ENCODE assay signal across 19 cellular contexts in the genomic region with DNA sequence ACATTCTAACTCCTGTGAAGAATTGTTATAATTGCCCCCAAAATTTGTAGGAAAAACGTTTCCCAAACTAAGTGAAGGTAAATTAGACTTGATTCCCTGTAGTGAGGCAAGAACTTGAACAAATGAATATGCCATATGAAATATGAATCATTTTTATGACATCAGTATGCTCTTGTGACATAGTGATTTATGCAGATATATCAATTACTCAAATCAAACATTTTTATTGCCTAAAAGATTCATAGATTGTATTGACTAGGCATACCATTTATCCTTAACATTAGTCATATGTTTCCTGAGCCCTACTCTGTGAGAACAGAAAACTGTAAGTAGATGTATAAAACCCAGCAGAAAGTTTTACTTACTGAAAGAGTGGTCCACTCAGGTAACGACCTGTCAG.
DNase-seq lines count a peak whose midpoint lies in the region; FAIRE-seq lines count a peak whose summit lies in the region.
"Had no signal": no experiment of that assay in that cellular context is flagged by ENCODE, and none has a peak within 500 bp of the region (broad histone marks: within the 10 kb centered on the region; RNA-seq: fewer than 3 reads in every experiment).

No MANE protein-coding gene starts in this region.

- FAIRE-seq in colon (lab: Jason Lieb, UNC), result peak; percentile 18
- FAIRE-seq in small intestine (lab: Jason Lieb, UNC), result no peak
- FAIRE-seq: A204.1, GM12878 had no signal

- no peaks in the 10 kb centered on the region for H3K36me3 ChIP-seq in small intestine (ENCODE audit: control insufficient read depth in 2 of 2, insufficient read depth in 2 of 2, low read length in 2 of 2)
- H3K36me3 ChIP-seq: BLaER1 had no signal

- no peak overlapping the region for H3K4me3 ChIP-seq in small intestine (ENCODE audit: low read depth in 1 of 2, low read length in 2 of 2)
- H3K4me3 ChIP-seq: BLaER1, GM12878, GM23338 had no signal

- H3K27ac ChIP-seq in small intestine (ENCODE audit: low read depth in 1 of 2, low read length in 1 of 2), result no peak overlapping the region
- H3K27ac ChIP-seq: 22Rv1, BLaER1, C4-2B had no signal

- DNase-seq in SHP77 treated with DMSO at 0.1 percent for 48 hours (lab: John Stamatoyannopoulos, UW), result peak; percentile 1
- DNase-seq in SHP77 (lab: John Stamatoyannopoulos, UW), result no peak
- peak; percentile 38 for DNase-seq in small intestine
- no peak for DNase-seq in NCI-H1436 treated with DMSO at 0.1 percent for 48 hours (lab: John Stamatoyannopoulos, UW)
- DNase-seq in NCI-H1092 (lab: John Stamatoyannopoulos, UW), result no peak
- DNase-seq: Caco-2; CD4-positive, CD25-positive, alpha-beta regulatory T cell; CD8-positive, alpha-beta T cell; DMS153; DND-41; H9; HFFc6 had no signal

- H3K9me3 ChIP-seq in small intestine (ENCODE audit: control insufficient read depth, low read depth), result no peaks in the 10 kb centered on the region
- H3K9me3 ChIP-seq: BLaER1, Caco-2 had no signal

- H3K27me3 ChIP-seq in small intestine (ENCODE audit: control insufficient read depth in 2 of 2, insufficient read depth in 2 of 2, low read length in 2 of 2), result no peaks in the 10 kb centered on the region
- H3K27me3 ChIP-seq: BLaER1 had no signal

- 53 to 57% (median 55%) methylated on average over 2 of the region's 2 CpGs for WGBS in small intestine, 3 donors

- H3K4me1 ChIP-seq in small intestine (ENCODE audit: control insufficient read depth in 2 of 2, insufficient read depth in 1 of 2, low read depth in 1 of 2, low read length in 1 of 2), result peaks cover 0 to 2% of the 10 kb centered on the region in 2 donors
- H3K4me1 ChIP-seq: BLaER1, Caco-2 had no signal

Comparison
In these comparisons a context has a peak if more than half of its experiments do, and no peak if none do; other contexts are left out.
1. DNase-seq: peak in SHP77 treated with DMSO at 0.1 percent for 48 hours (single experiment) and small intestine (single experiment); none in SHP77 (0 of 2), NCI-H1436 treated with DMSO at 0.1 percent for 48 hours (single experiment) and NCI-H1092 (single experiment).